Comparison of ENCODE assay signal across 7 cellular contexts in genomic region chr6:158031445-158032353, GRCh38. TPM values are rescaled to one million over a fixed set of nuclear protein-coding genes. Genes with fewer than 3 reads are reported as not detected.
DNase-seq lines count a peak whose midpoint lies in the region; ATAC-seq and TF ChIP-seq lines count a peak whose summit lies in the region.

No MANE protein-coding gene starts in this region.

- peak overlapping the region; percentile 60 for H3K4me2 ChIP-seq in smooth muscle cell

- peak overlapping the region; percentile 31 for H3K9ac ChIP-seq in smooth muscle cell (ENCODE audit: low read depth)

- H3F3A ChIP-seq in smooth muscle cell (ENCODE audit: low read depth) = peaks cover 3% of the 10 kb centered on the region

- peaks cover 8% of the 10 kb centered on the region for H3K36me3 ChIP-seq in smooth muscle cell (ENCODE audit: low read depth)

- 55% methylated on average over 19 of the region's 19 CpGs for WGBS in smooth muscle cell (ENCODE audit: low lambda C conversion rate)

- H3K4me3 ChIP-seq in smooth muscle cell = no peak overlapping the region

- no peaks in the 10 kb centered on the region for H3K27me3 ChIP-seq in smooth muscle cell (ENCODE audit: low read depth)

- peaks cover 6% of the 10 kb centered on the region for H3K4me1 ChIP-seq in smooth muscle cell (ENCODE audit: low read depth)

- H2AFZ ChIP-seq in smooth muscle cell (ENCODE audit: low read depth) = no peak overlapping the region

- DNase-seq in LHCN-M2 (ENCODE audit: low read depth) = peak; percentile 95
- peak; percentile 52 for DNase-seq in activated T-cell treated with anti-CD3 and anti-CD28 coated beads, Interleukin-2, amount 50 U/mL, for 1 hour
- DNase-seq in Right ventricle myocardium inferior (ENCODE audit: missing footprints) = peak; percentile 82
- DNase-seq in smooth muscle cell (lab: John Stamatoyannopoulos, UW; ENCODE audit: unreplicated experiment) = no peak

- H4K20me1 ChIP-seq in smooth muscle cell (ENCODE audit: low read depth) = no peaks in the 10 kb centered on the region

- intact Hi-C loops in Right ventricle myocardium inferior (cut with DNase I) = no loop called here

- peaks cover 1% of the 10 kb centered on the region for H3K79me2 ChIP-seq in smooth muscle cell (ENCODE audit: low read depth)

- ATAC-seq in GM19025 (IDR thresholded peaks at IDR 0.05; ENCODE audit: low read depth, unreplicated experiment) (peak; percentile 46), Right ventricle myocardium inferior (peak; percentile 85), HG02852 (IDR thresholded peaks at IDR 0.05; ENCODE audit: unreplicated experiment) (no peak), HG02970 (IDR thresholded peaks at IDR 0.05; ENCODE audit: low FRiP score, unreplicated experiment) (no peak)

- no peaks in the 10 kb centered on the region for H3K9me3 ChIP-seq in smooth muscle cell (replicated peaks; ENCODE audit: low read depth)

- no peak for TF ChIP-seq CTCF in smooth muscle cell (IDR thresholded peaks at IDR 0.05; ENCODE audit: borderline replicate concordance, insufficient read depth, poor library complexity, severe bottlenecking)

- peak overlapping the region; percentile 41 for H3K27ac ChIP-seq in smooth muscle cell (ENCODE audit: low read depth)

RNA-seq across cellular contexts. Expression of gene SYNJ2, which starts 50.0 kb away (rescaled TPM):
- total RNA-seq in LHCN-M2 (2014; rRNA removed) = 9.8 and 11.7 TPM in 2 replicates
- 9.4 TPM for polyA plus RNA-seq in LHCN-M2 (2012)
- 15.0 TPM for total RNA-seq in Right ventricle myocardium inferior
- 6.1 TPM in 2 replicates for total RNA-seq in smooth muscle cell
- 6.0 and 11.5 TPM in 2 replicates for polyA plus RNA-seq in smooth muscle cell

Comparison
In these comparisons a context has a peak if more than half of its experiments do, and no peak if none do; other contexts are left out.
1. ATAC-seq: peak in GM19025 (single experiment) and Right ventricle myocardium inferior (single experiment); none in HG02852 (single experiment) and HG02970 (single experiment).